ENCODE assay signal across 9 cellular contexts in genomic region chr12:78864483-78865296, GRCh38. TPM values are rescaled to one million over a fixed set of nuclear protein-coding genes. Genes with fewer than 3 reads are reported as not detected.
DNase-seq lines count a peak whose midpoint lies in the region; ATAC-seq and TF ChIP-seq lines count a peak whose summit lies in the region.
"Had no signal": no experiment of that assay in that cellular context is flagged by ENCODE, and none has a peak within 500 bp of the region (broad histone marks: within the 10 kb centered on the region; RNA-seq: fewer than 3 reads in every experiment).

TSS of gene SYT1 (plus strand) at chr12:78864774.

- H3K27ac ChIP-seq in heart right ventricle: no peak within 1 kb of the TSS
- H3K27ac ChIP-seq: HL-60 had no signal

- TF ChIP-seq CTCF in heart right ventricle (IDR thresholded peaks at IDR 0.05): no peak

- H3K4me3 ChIP-seq in heart right ventricle: peak within 1 kb of the TSS in 9 of 10 donors; percentile 18 to 58 (median 46)

- ATAC-seq in GM21576 (IDR thresholded peaks at IDR 0.05; ENCODE audit: unreplicated experiment) (peak; percentile 25), heart right ventricle (peak in 6 of 8 donors; percentile 4 to 62 (median 54)), HG02870 (IDR thresholded peaks at IDR 0.05; ENCODE audit: unreplicated experiment) (no peak)

- peaks cover 0 to 82% (median 45%) of the 10 kb centered on the region in 7 donors for H3K27me3 ChIP-seq in heart right ventricle

- intact Hi-C loops in heart right ventricle (cut with DNase I): no loop called here
- intact Hi-C loops in posterior cingulate gyrus (cut with DNase I): loop anchor here (10.0 kb wide), 1 partner anchor 670 kb away; no protein-coding TSS in a partner anchor

- no peaks in the 10 kb centered on the region for H3K36me3 ChIP-seq in heart right ventricle

- WGBS in heart right ventricle, 2 donors: 0 to 2% methylated on average over 44 of the region's 45 CpGs

- peak; percentile 95 for DNase-seq in COLO668 (lab: John Stamatoyannopoulos, UW; ENCODE audit: unreplicated experiment)
- peak; percentile 89 for DNase-seq in NCI-H1436 treated with DMSO at 0.1 percent for 48 hours (lab: John Stamatoyannopoulos, UW)
- peak; percentile 81 for DNase-seq in amniotic epithelial cell (ENCODE audit: low read depth)
- peak in 1 of 2 donors; percentile 6 for DNase-seq in heart right ventricle
- peak; percentile 48 to 98 (median 87) for DNase-seq in posterior cingulate gyrus
- DNase-seq in stimulated activated CD8-positive, alpha-beta memory T cell treated with anti-CD3 and anti-CD28 coated beads, Interleukin-4, amount 100 ng/mL, for 48 hours: no peak

- no peaks in the 10 kb centered on the region for H3K9me3 ChIP-seq in heart right ventricle

- H3K4me1 ChIP-seq in heart right ventricle: peaks cover 0 to 20% (median 15%) of the 10 kb centered on the region in 9 donors

RNA-seq across cellular contexts. Expression of gene SYT1, which starts in this region (rescaled TPM):
- under 1 TPM in 6 of 10 donors, not detected in 4; 0.07 to 0.36 (median 0.16) TPM for total RNA-seq in heart right ventricle
- polyA plus RNA-seq in heart right ventricle: under 1 TPM in 1 of 2 donors, not detected in 1; 0.03 TPM

Comparison
In these comparisons a context has a peak if more than half of its experiments do, and no peak if none do; other contexts are left out.
1. Peak in ATAC-seq and H3K4me3 ChIP-seq in heart right ventricle; RNA of the gene not detected or under 1 TPM.